Comparison of ENCODE assay signal across 8 cellular contexts in the genomic region with DNA sequence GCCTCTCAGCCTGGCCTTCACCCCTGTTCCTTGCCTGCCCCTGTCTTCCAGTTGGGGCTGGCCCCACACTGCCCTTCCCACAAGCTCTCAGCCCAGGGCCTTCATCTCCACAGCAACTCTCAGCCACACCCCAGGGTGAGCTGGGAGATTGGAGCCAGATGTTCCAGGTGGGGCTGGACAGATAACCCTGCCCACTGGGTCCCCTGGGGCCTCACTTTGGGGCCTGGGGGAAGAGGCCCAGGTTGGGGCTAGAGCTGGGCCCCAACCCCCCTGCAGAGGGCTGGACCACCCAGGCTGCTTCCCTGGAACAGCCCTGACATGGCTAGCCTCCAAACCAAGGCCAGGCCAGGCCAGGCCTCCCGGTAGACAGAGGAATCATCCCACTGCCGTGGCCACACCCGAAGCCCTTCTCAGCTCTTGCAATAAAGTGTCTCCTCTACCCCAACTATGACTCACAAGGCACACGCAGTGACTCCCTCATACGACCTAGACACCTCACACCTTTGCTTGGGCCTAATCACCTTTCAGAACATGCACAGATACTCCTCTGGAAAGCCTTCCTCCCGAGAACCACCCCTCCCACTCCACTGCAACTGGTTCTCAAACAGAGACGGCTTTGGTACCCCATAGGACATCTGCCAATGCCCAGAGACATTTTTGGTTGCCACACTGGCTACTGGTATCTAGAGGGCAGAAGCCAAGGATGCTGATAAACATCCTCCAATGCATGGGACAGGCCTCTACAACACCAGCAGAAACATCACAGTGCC. TPM values are rescaled to one million over a fixed set of nuclear protein-coding genes. Genes with fewer than 3 reads are reported as not detected.
DNase-seq lines count a peak whose midpoint lies in the region; ATAC-seq, FAIRE-seq and TF ChIP-seq lines count a peak whose summit lies in the region.

No MANE protein-coding gene starts in this region.

- peaks cover 15 to 34% of the 10 kb centered on the region in 2 donors for H3K36me3 Mint-ChIP-seq in naive B cell

- TF ChIP-seq EP300 in K562 (IDR thresholded peaks at IDR 0.05; ENCODE audit: low read length): peak; percentile 94

- no TSS peak for BruUV-seq in K562 (replicated peaks; lab: Mats Ljungman, UMichigan)

- H3K9me1 ChIP-seq in K562 (ENCODE audit: control insufficient read depth, insufficient read depth, low read length): peaks cover 34% of the 10 kb centered on the region

- H3K4me2 ChIP-seq in OCI-LY3 (ENCODE audit: low read length): no peak overlapping the region
- peak overlapping the region; percentile 66 for H3K4me2 ChIP-seq in K562 (ENCODE audit: insufficient read depth, low read length)

- peak; percentile 98 for FAIRE-seq in K562 (lab: Jason Lieb, UNC)

- H3K9ac ChIP-seq in OCI-LY3 (ENCODE audit: low read length): no peak overlapping the region
- H3K9ac ChIP-seq in K562 (ENCODE audit: insufficient read depth in 1 of 2, low read depth in 2 of 2, low read length in 2 of 2): peak overlapping the region; percentile 61 to 70

- H3K4me3 ChIP-seq in OCI-LY3 (ENCODE audit: low read length) (no peak overlapping the region), K562 (no peak overlapping the region)

- intact Hi-C loops in K562 (cut with micrococcal nuclease): loop anchor here (1.0 to 10.0 kb wide), 5 partner anchors 12 to 252 kb away; a partner anchor contains a TSS

- H3K27ac ChIP-seq in OCI-LY3 (ENCODE audit: low read length) (peak overlapping the region; percentile 87), K562 (ENCODE audit: extremely low read depth, low read depth, low read length) (peak overlapping the region; percentile 74)

- H3K9me3 ChIP-seq in OCI-LY3 (ENCODE audit: insufficient read depth, low read length) (no peaks in the 10 kb centered on the region), K562 (replicated peaks; ENCODE audit: control insufficient read depth, insufficient read depth, low read depth, low read length) (no peaks in the 10 kb centered on the region)

- H2AFZ ChIP-seq in OCI-LY3 (ENCODE audit: low read depth, low read length): no peak overlapping the region
- H2AFZ ChIP-seq in K562 (ENCODE audit: low read depth, low read length): no peak overlapping the region

- 0 out of 2 replicates have a peak, but pooled peaks have one; percentile 5 for TF ChIP-seq POLR2A in K562 (conservative IDR thresholded peaks at IDR 0.05)

- peak overlapping the region; percentile 17 to 85 (median 82) for H3K4me3 Mint-ChIP-seq in naive B cell

- peak; percentile 84 for DNase-seq in EL
- peak; percentile 93 to 98 (median 95) for DNase-seq in K562 (ENCODE audit: extremely low read depth in 1 of 4, low spot score in 3 of 4)
- DNase-seq in naive B cell: no peak
- no peak for DNase-seq in NCI-H446 (lab: John Stamatoyannopoulos, UW)
- no peak for DNase-seq in NCI-H748 treated with DMSO at 0.1 percent for 48 hours (lab: John Stamatoyannopoulos, UW)
- no peak for DNase-seq in NCI-H2227 treated with DMSO at 0.1 percent for 48 hours (lab: John Stamatoyannopoulos, UW)

- H3K36me3 ChIP-seq in OCI-LY3 (replicated peaks; ENCODE audit: low read depth, low read length): peaks cover 39% of the 10 kb centered on the region
- H3K36me3 ChIP-seq in K562 (ENCODE audit: control insufficient read depth, insufficient read depth, low read length): peaks cover 92% of the 10 kb centered on the region

- ATAC-seq in K562: peak; percentile 89
- no peak for ATAC-seq in naive B cell (ENCODE audit: low read depth in 2 of 2)
- no peak for ATAC-seq in HG03045 (IDR thresholded peaks at IDR 0.05; ENCODE audit: unreplicated experiment)

- WGBS in K562 (ENCODE audit: insufficient coverage, low coverage, missing lambda C conversion rate): 0% methylated on average over 7 of the region's 7 CpGs

- TF ChIP-seq RAD21 in K562 (CRISPR knock-in tag; conservative IDR thresholded peaks at IDR 0.05 in 1 of 2, IDR thresholded peaks at IDR 0.05 in 1 of 2): peak in 1 of 2 experiments; percentile 33; a peak in 1 of 4 replicates

- TF ChIP-seq CTCF in OCI-LY3 (IDR thresholded peaks at IDR 0.05; ENCODE audit: low read depth, low read length) (no peak), K562 (IDR thresholded peaks at IDR 0.05 in 2 of 3, conservative IDR thresholded peaks at IDR 0.05 in 1 of 3; ENCODE audit: insufficient read depth in 2 of 3, low read depth in 1 of 3, low read length in 3 of 3) (no peak)

- H3K4me1 ChIP-seq in OCI-LY3 (ENCODE audit: low read length): peaks cover 63% of the 10 kb centered on the region
- H3K4me1 ChIP-seq in K562 (replicated peaks in 1 of 2; ENCODE audit: control insufficient read depth in 2 of 2, insufficient read depth in 2 of 2, low read length in 2 of 2): peaks cover 96% of the 10 kb centered on the region in 2 experiments

- CTCF ChIA-PET in K562 (lab: Yijun Ruan, JAX; ENCODE audit: low intra/inter-chr PET ratio): no interaction called here

- peaks cover 86 to 99% (median 97%) of the 10 kb centered on the region in 3 donors for H3K4me1 Mint-ChIP-seq in naive B cell

- H3K27me3 ChIP-seq in OCI-LY3 (ENCODE audit: low read depth, low read length): no peaks in the 10 kb centered on the region
- H3K27me3 ChIP-seq in K562 (ENCODE audit: control insufficient read depth in 2 of 2, insufficient read depth in 2 of 2, low read length in 2 of 2): no peaks in the 10 kb centered on the region

- H4K20me1 ChIP-seq in OCI-LY3 (ENCODE audit: insufficient read depth, low read length) (peaks cover 5% of the 10 kb centered on the region), K562 (replicated peaks; ENCODE audit: control insufficient read depth, insufficient read depth, low read length) (peaks cover 53% of the 10 kb centered on the region)

- H3K27me3 Mint-ChIP-seq in naive B cell: no peaks in the 10 kb centered on the region

- H3K79me2 ChIP-seq in OCI-LY3 (ENCODE audit: low read length): peaks cover 42% of the 10 kb centered on the region
- peaks cover 100% of the 10 kb centered on the region for H3K79me2 ChIP-seq in K562 (ENCODE audit: control insufficient read depth, insufficient read depth, low read length)

- POLR2A ChIA-PET in K562 (lab: Yijun Ruan, JAX): interaction anchor here (0.6 to 4.1 kb wide), 20 partner anchors 8 to 692 kb away, joined by 3 to 47 read pairs (median 4); a partner anchor contains a TSS

- in situ Hi-C loops in K562 (cut with MboI): no loop called here

- H3K9me3 Mint-ChIP-seq in naive B cell: no peaks in the 10 kb centered on the region

- H3K27ac Mint-ChIP-seq in naive B cell: peak overlapping the region; percentile 95 to 99 (median 98)

TF ChIP-seq in K562, 482 proteins besides CTCF, POLR2A, EP300 and RAD21 (continues in another document):
- 0 out of 2 replicates have a peak, but pooled peaks have one; percentile 51 for TF ChIP-seq OTX1 (CRISPR knock-in tag; IDR thresholded peaks at IDR 0.05)
- no peak for TF ChIP-seq POLR2AphosphoS2 (IDR thresholded peaks at IDR 0.05; ENCODE audit: low read length)
- TF ChIP-seq, protein P1, sequence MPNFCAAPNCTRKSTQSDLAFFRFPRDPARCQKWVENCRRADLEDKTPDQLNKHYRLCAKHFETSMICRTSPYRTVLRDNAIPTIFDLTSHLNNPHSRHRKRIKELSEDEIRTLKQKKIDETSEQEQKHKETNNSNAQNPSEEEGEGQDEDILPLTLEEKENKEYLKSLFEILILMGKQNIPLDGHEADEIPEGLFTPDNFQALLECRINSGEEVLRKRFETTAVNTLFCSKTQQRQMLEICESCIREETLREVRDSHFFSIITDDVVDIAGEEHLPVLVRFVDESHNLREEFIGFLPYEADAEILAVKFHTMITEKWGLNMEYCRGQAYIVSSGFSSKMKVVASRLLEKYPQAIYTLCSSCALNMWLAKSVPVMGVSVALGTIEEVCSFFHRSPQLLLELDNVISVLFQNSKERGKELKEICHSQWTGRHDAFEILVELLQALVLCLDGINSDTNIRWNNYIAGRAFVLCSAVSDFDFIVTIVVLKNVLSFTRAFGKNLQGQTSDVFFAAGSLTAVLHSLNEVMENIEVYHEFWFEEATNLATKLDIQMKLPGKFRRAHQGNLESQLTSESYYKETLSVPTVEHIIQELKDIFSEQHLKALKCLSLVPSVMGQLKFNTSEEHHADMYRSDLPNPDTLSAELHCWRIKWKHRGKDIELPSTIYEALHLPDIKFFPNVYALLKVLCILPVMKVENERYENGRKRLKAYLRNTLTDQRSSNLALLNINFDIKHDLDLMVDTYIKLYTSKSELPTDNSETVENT (CRISPR knock-in tag; IDR thresholded peaks at IDR 0.05): 0 out of 2 replicates have a peak, but pooled peaks have one; percentile 34
- TF ChIP-seq ZNF324 (CRISPR knock-in tag; IDR thresholded peaks at IDR 0.05): no peak

RNA-seq across cellular contexts. Expression of a gene that starts 22.2 kb away (rescaled TPM):
- 278 and 566 TPM in 2 replicates for total RNA-seq in K562 (2011; cell fraction: chromatin; rRNA removed; ENCODE audit: low replicate concordance)
- 420 and 508 TPM in 2 replicates for total RNA-seq in K562 (2011; cell fraction: nucleolus; rRNA removed)
- total RNA-seq in K562 (2011; cell fraction: nucleoplasm; rRNA removed): 435 and 495 TPM in 2 replicates
- total RNA-seq in K562 (2014; rRNA removed): 93.1 and 145 TPM in 2 replicates
- 39.4 and 42.8 TPM in 2 replicates for total RNA-seq in K562 (2014; rRNA removed; fragmentation: Illumina TruSeq; extraction: Trizol)
- 34.9 and 37.4 TPM in 2 replicates for total RNA-seq in K562 (2015; rRNA removed; fragmentation: Illumina TruSeq; extraction: Trizol)
- 141 and 153 TPM in 2 replicates for total RNA-seq in K562 (2021)
- 53.4 and 142 TPM in 2 replicates for polyA plus RNA-seq in K562 (2011; rRNA removed)
- 95.7 and 144 TPM in 2 replicates for polyA plus RNA-seq in K562 (2011; cell fraction: cytosol; rRNA removed)
- 174 and 230 TPM in 2 replicates for polyA plus RNA-seq in K562 (2011; cell fraction: nucleus; rRNA removed)
- polyA plus RNA-seq in K562 (2012): 54.8 and 81.2 TPM in 2 replicates
- 73.4 and 73.6 TPM in 2 replicates for polyA plus RNA-seq in K562 (2014; fragmentation: Illumina TruSeq; extraction: Trizol)
- 10 to 100 TPM; 12.6 to 22.9 TPM for polyA plus RNA-seq in K562 (2014; fragmentation: Nextera tagmentation; extraction: Ambion mirVana)
- 48.0 and 52.8 TPM in 2 replicates for polyA plus RNA-seq in K562 (2014; rRNA removed)
- 56.6 and 73.8 TPM in 2 replicates for polyA minus RNA-seq in K562 (2011; rRNA and poly(A)+ RNA removed)
- polyA minus RNA-seq in K562 (2011; cell fraction: cytosol; rRNA and poly(A)+ RNA removed): 98.1 and 111 TPM in 2 replicates
- polyA minus RNA-seq in K562 (2011; cell fraction: nucleus; rRNA and poly(A)+ RNA removed): 86.4 and 99.1 TPM in 2 replicates
- 100 to 1,000 TPM in 1 of 6 donors, 10 to 100 TPM in 5; 58.4 to 125 (median 89.7) TPM for polyA plus RNA-seq in naive B cell (ENCODE audit: low read depth in 6 of 6)

Comparison
In these comparisons a context has a peak if more than half of its experiments do, and no peak if none do; other contexts are left out.
1. DNase-seq: peak in EL (single experiment) and K562 (4 of 4); none in naive B cell (single experiment), NCI-H446 (0 of 2), NCI-H748 treated with DMSO at 0.1 percent for 48 hours (single experiment) and NCI-H2227 treated with DMSO at 0.1 percent for 48 hours (single experiment).